ENCODE assay signal across 1 cellular context in genomic region chr19:34459614-34460013, GRCh38.
TF ChIP-seq lines count a peak whose summit lies in the region.

No MANE protein-coding gene starts in this region.

TF ChIP-seq in WTC11, 78 proteins besides CTCF, POLR2A, EP300 and RAD21 (continued from another document):
- no peak for TF ChIP-seq ZNF425 (CRISPR knock-in tag; conservative IDR thresholded peaks at IDR 0.05)
- no peak for TF ChIP-seq MXD4 (CRISPR knock-in tag; IDR thresholded peaks at IDR 0.05; ENCODE audit: borderline replicate concordance)
- TF ChIP-seq RELA (CRISPR knock-in tag; IDR thresholded peaks at IDR 0.05; ENCODE audit: borderline replicate concordance) = no peak
TF ChIP-seq in WTC11: peak in this region for 0.
